In genomic region chr1:244836135-244836521, GRCh38 we compare ENCODE assay signal across 8 cellular contexts. TPM values are rescaled to one million over a fixed set of nuclear protein-coding genes. Genes with fewer than 3 reads are reported as not detected.
DNase-seq lines count a peak whose midpoint lies in the region; FAIRE-seq and TF ChIP-seq lines count a peak whose summit lies in the region.

No MANE protein-coding gene starts in this region.

- H3K27me3 ChIP-seq in BE2C (no peaks in the 10 kb centered on the region), PC-9 (ENCODE audit: insufficient read depth, low read depth) (no peaks in the 10 kb centered on the region), transverse colon (no peaks in the 10 kb centered on the region)

- no peaks in the 10 kb centered on the region for H3K9me2 ChIP-seq in PC-9 (ENCODE audit: insufficient read depth)

- H3K27ac ChIP-seq in PC-9 (peak overlapping the region; percentile 98), cingulate gyrus (ENCODE audit: low read depth, low read length) (peak overlapping the region; percentile 100), transverse colon (peak overlapping the region; percentile 98 to 100 (median 99))

- peak overlapping the region; percentile 87 for H3K4me2 ChIP-seq in PC-9

- no peaks in the 10 kb centered on the region for H3K9me3 ChIP-seq in BE2C
- no peaks in the 10 kb centered on the region for H3K9me3 ChIP-seq in PC-9 (ENCODE audit: insufficient read depth, low read depth)
- no peaks in the 10 kb centered on the region for H3K9me3 ChIP-seq in transverse colon

- TSS peak; percentile 71 for BruUV-seq in PC-9 (replicated peaks; lab: Mats Ljungman, UMichigan)

- FAIRE-seq in GM12892 (lab: Jason Lieb, UNC), result peak; percentile 21

- peaks cover 52% of the 10 kb centered on the region for H3K79me2 ChIP-seq in PC-9 (ENCODE audit: low read depth)

- H2AFZ ChIP-seq in PC-9, result peak overlapping the region; percentile 76

- peaks cover 65% of the 10 kb centered on the region for H3F3A ChIP-seq in PC-9 (ENCODE audit: insufficient read depth, low read depth)

- no peak for TF ChIP-seq POLR2A in GM12892 (IDR thresholded peaks at IDR 0.05; ENCODE audit: low read depth, low read length)
- no peak for TF ChIP-seq POLR2A in transverse colon (IDR thresholded peaks at IDR 0.05)

- CTCF ChIA-PET in PC-9 (lab: Charles Lee), result interaction anchor here (1.2 to 2.3 kb wide), 2 partner anchors 34 to 206 kb away, joined by 5 to 8 read pairs; no protein-coding TSS in a partner anchor

- 0 out of 2 replicates have a peak, but pooled peaks cover 4% of the 10 kb centered on the region for H4K20me1 ChIP-seq in PC-9 (ENCODE audit: insufficient read depth)

- WGBS in transverse colon (ENCODE audit: low coverage in 1 of 2), 2 donors, result 0 to 1% methylated on average over 7 of the region's 7 CpGs

- peaks cover 19% of the 10 kb centered on the region for H3K36me3 ChIP-seq in BE2C
- H3K36me3 ChIP-seq in PC-9 (ENCODE audit: low read depth), result peaks cover 23% of the 10 kb centered on the region
- H3K36me3 ChIP-seq in transverse colon, result peaks cover 0 to 5% (median 0%) of the 10 kb centered on the region in 4 donors

- intact Hi-C loops in PC-9 (cut with micrococcal nuclease; ENCODE audit: unreplicated experiment), result loop anchor here (5.0 to 10.0 kb wide), 3 partner anchors 181 to 531 kb away; partner anchors contain the start of genes ADSS2 and DESI2
- intact Hi-C loops in transverse colon (cut with DNase I; ENCODE audit: low total_unique reads), result no loop called here

- TF ChIP-seq EP300 in transverse colon (IDR thresholded peaks at IDR 0.05; ENCODE audit: low read depth), result no peak

- TF ChIP-seq CTCF in BE2C (IDR thresholded peaks at IDR 0.05; ENCODE audit: low read depth, low read length), result no peak
- no peak for TF ChIP-seq CTCF in PC-9 (conservative IDR thresholded peaks at IDR 0.05)
- TF ChIP-seq CTCF in transverse colon (IDR thresholded peaks at IDR 0.05), result no peak

- in situ Hi-C loops in transverse colon (cut with MboI; ENCODE audit: low pct_ligation_motif_present in 1 of 4, low pct_unique_long_range_greater_than_20kb in 1 of 4, low sequenced_read_pairs in 3 of 4), result loop anchor here in 1 of 4 donors (10.0 kb wide), 1 partner anchor 139 kb away; no protein-coding TSS in a partner anchor

- peak overlapping the region; percentile 97 for H3K4me3 ChIP-seq in BE2C (ENCODE audit: low read depth, low read length)
- peak overlapping the region; percentile 79 for H3K4me3 ChIP-seq in PC-9
- peak overlapping the region; percentile 40 to 68 (median 62) for H3K4me3 ChIP-seq in transverse colon

- POLR2A ChIA-PET in PC-9 (lab: Charles Lee; ENCODE audit: unreplicated experiment), result interaction anchor here (0.6 kb wide), 3 partner anchors 9 to 990 kb away, joined by 3 to 11 read pairs (median 10); no protein-coding TSS in a partner anchor

- DNase-seq in BE2C, result no peak
- DNase-seq in GM12892 (ENCODE audit: insufficient read length), result no peak
- no peak for DNase-seq in PC-9
- peak; percentile 63 for DNase-seq in medulla oblongata (ENCODE audit: extremely low spot score)
- no peak for DNase-seq in transverse colon
- no peak for DNase-seq in T1000 (lab: John Stamatoyannopoulos, UW)
- no peak for DNase-seq in activated CD8-positive, alpha-beta memory T cell treated with anti-CD3 and anti-CD28 coated beads, Interleukin-2, amount 50 U/mL, for 48 hours

- no peaks in the 10 kb centered on the region; the same call in 1 of the 2 replicates for H3K4me1 ChIP-seq in BE2C
- H3K4me1 ChIP-seq in PC-9 (replicated peaks; ENCODE audit: insufficient read depth), result peaks cover 22% of the 10 kb centered on the region
- peaks cover 24 to 54% (median 36%) of the 10 kb centered on the region in 4 donors for H3K4me1 ChIP-seq in transverse colon

RNA-seq across cellular contexts. Expression of gene COX20, which starts 0.7 kb away (rescaled TPM):
- polyA plus RNA-seq in BE2C (2012; ENCODE audit: insufficient read depth, insufficient read length, low read depth), result 43.4 TPM
- 76.7 TPM for polyA plus RNA-seq in GM12892 (2012; ENCODE audit: missing spikeins)
- total RNA-seq in PC-9 (2021) (34.5 and 40.7 TPM in 2 replicates), transverse colon (10 to 100 TPM in 3 of 4 donors, 1 to 10 TPM in 1; 6.0 to 41.3 (median 32.3) TPM)

RNA-seq across cellular contexts. Expression of gene HNRNPU, which starts 28.2 kb away (rescaled TPM):
- 256 TPM for polyA plus RNA-seq in BE2C (2012; ENCODE audit: insufficient read depth, insufficient read length, low read depth)
- polyA plus RNA-seq in GM12892 (2012; ENCODE audit: missing spikeins), result 224 TPM
- total RNA-seq in PC-9 (2021), result 291 and 376 TPM in 2 replicates
- 100 to 1,000 TPM; 223 to 364 (median 237) TPM for total RNA-seq in transverse colon
